11 cellular contexts compared by ENCODE assay signal in the genomic region with DNA sequence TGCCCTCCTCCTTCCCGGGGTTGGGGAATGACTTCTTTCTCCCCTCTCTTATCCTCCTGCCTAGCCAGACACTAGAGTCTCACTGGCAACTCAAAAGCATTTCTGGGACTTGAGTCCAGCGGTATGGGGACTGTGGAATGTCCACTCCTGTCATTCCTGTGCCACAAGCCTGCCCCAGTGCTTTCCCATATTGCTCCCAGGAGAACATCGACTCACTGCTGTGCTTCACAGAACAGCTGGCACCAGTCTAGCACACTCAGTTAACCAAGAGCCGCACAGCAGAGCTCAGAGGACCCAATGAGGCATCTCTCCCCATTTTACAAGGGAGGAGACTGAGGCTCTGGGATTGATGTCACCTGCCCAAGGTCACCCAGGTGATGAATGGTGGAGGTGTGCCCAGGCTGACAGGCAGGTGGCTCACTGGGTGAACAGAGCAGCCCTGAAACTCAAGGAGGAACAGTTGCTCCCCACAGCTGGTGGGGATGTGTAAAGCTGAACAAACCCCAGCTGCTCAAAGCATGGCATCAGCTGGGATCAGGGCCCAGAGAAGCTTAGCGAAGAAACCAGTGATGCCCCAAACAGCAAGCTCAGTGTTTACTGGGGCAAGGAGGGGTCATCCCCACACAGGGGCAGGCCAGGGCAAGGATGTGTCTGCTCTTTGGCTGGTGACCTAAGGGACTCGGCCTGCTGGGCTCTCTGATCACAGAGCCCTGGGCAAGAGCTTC. TPM values are rescaled to one million over a fixed set of nuclear protein-coding genes. Genes with fewer than 3 reads are reported as not detected.
A peak's percentile ranks its signal among the peaks of the same experiment; 100 is the strongest.
DNase-seq lines count a peak whose midpoint lies in the region; ATAC-seq and TF ChIP-seq lines count a peak whose summit lies in the region.
"Had no signal": no experiment of that assay in that cellular context is flagged by ENCODE, and none has a peak within 500 bp of the region (broad histone marks: within the 10 kb centered on the region; RNA-seq: fewer than 3 reads in every experiment).

No MANE protein-coding gene starts in this region.

- no peaks in the 10 kb centered on the region for H3K79me2 ChIP-seq in neural progenitor cell (ENCODE audit: low read depth)

- no peak overlapping the region for H3K4me2 ChIP-seq in neural progenitor cell

- H3F3A ChIP-seq in neural progenitor cell (ENCODE audit: low read depth): no peaks in the 10 kb centered on the region

- no peaks in the 10 kb centered on the region for H3K9me3 ChIP-seq in AG04450 (ENCODE audit: control insufficient read depth, insufficient read depth, low read length)
- H3K9me3 ChIP-seq in NT2/D1 (ENCODE audit: insufficient read depth, low read length): no peaks in the 10 kb centered on the region
- no peaks in the 10 kb centered on the region for H3K9me3 ChIP-seq in neural progenitor cell (ENCODE audit: low read depth)

- H3K36me3 ChIP-seq in NT2/D1 (ENCODE audit: insufficient read depth, insufficient read length, low read length) (peaks cover 40% of the 10 kb centered on the region), neural progenitor cell (no peaks in the 10 kb centered on the region)

- H3K4me3 Mint-ChIP-seq in neural progenitor cell: no peak overlapping the region
- H3K4me3 Mint-ChIP-seq: naive B cell had no signal

- H3K4me1 ChIP-seq in NT2/D1 (ENCODE audit: insufficient read depth, insufficient read length) (peaks cover 13% of the 10 kb centered on the region), neural progenitor cell (peaks cover 20% of the 10 kb centered on the region)

- H2AFZ ChIP-seq in neural progenitor cell (replicated peaks): no peak overlapping the region

- peaks cover 49% of the 10 kb centered on the region for H3K4me1 Mint-ChIP-seq in neural progenitor cell

- peaks cover 5% of the 10 kb centered on the region for H3K27me3 Mint-ChIP-seq in neural progenitor cell (ENCODE audit: insufficient read depth, low read depth)
- H3K27me3 Mint-ChIP-seq: naive B cell had no signal

- TF ChIP-seq CTCF in AG04450 (IDR thresholded peaks at IDR 0.05; ENCODE audit: low read depth, low read length) (no peak), neural progenitor cell (IDR thresholded peaks at IDR 0.05) (no peak), GM10248 (IDR thresholded peaks at IDR 0.05; ENCODE audit: control extremely low read depth, extremely low read depth, low read depth, missing control alignments) (no peak)

- no peaks in the 10 kb centered on the region for H4K20me1 ChIP-seq in neural progenitor cell (ENCODE audit: low read depth)

- CTCF ChIA-PET in AG04450 (lab: Charles Lee): interaction anchor here (0.6 to 1.1 kb wide), 2 partner anchors 35 to 53 kb away, joined by 3 read pairs; no protein-coding TSS in a partner anchor
- CTCF ChIA-PET in GM10248 (lab: Yijun Ruan, JAX): interaction anchor here (1.0 to 1.5 kb wide), 3 partner anchors 10 to 129 kb away, joined by 3 to 5 read pairs (median 3); no protein-coding TSS in a partner anchor

- no peaks in the 10 kb centered on the region for H3K27me3 ChIP-seq in AG04450 (ENCODE audit: control insufficient read depth, insufficient read depth, low read length)
- H3K27me3 ChIP-seq in NT2/D1 (ENCODE audit: insufficient read depth, insufficient read length): no peaks in the 10 kb centered on the region
- H3K27me3 ChIP-seq in neural progenitor cell: no peaks in the 10 kb centered on the region

- ATAC-seq in HG02798 (IDR thresholded peaks at IDR 0.05; ENCODE audit: poor library complexity, unreplicated experiment) (no peak), HG03521 (IDR thresholded peaks at IDR 0.05; ENCODE audit: unreplicated experiment) (no peak)
- ATAC-seq: K562 had no signal

- H3K36me3 Mint-ChIP-seq in neural progenitor cell: peaks cover 7% of the 10 kb centered on the region
- H3K36me3 Mint-ChIP-seq: naive B cell had no signal

- no peak overlapping the region for H3K4me3 ChIP-seq in AG04450 (ENCODE audit: low read depth, low read length)
- no peak overlapping the region for H3K4me3 ChIP-seq in NT2/D1 (ENCODE audit: insufficient read length, low read depth)
- H3K4me3 ChIP-seq in neural progenitor cell: no peak overlapping the region
- H3K4me3 ChIP-seq: K562 had no signal

- peak overlapping the region; percentile 52 for H3K27ac ChIP-seq in AG04450 (ENCODE audit: low read depth, low read length)
- no peak overlapping the region for H3K27ac ChIP-seq in neural progenitor cell

- DNase-seq in AG04450 (ENCODE audit: low read depth, low spot score) (no peak), NT2/D1 (ENCODE audit: low read depth, low spot score) (no peak), globus pallidus (ENCODE audit: low spot score) (peak; percentile 86), neural progenitor cell (ENCODE audit: low spot score) (no peak), GM10248 (ENCODE audit: extremely low spot score) (no peak)
- no peak for DNase-seq in stimulated activated CD4-positive, alpha-beta T cell treated with anti-CD3 and anti-CD28 coated beads, Interleukin-15, amount 100 ng/mL, for 24 hours
- DNase-seq: amniotic stem cell, naive B cell had no signal

- no peaks in the 10 kb centered on the region for H3K9me3 Mint-ChIP-seq in neural progenitor cell
- H3K9me3 Mint-ChIP-seq: naive B cell had no signal

- H3K27ac Mint-ChIP-seq in neural progenitor cell: peak overlapping the region; percentile 57

- H3K9ac ChIP-seq in NT2/D1 (ENCODE audit: insufficient read length, low read depth) (peak overlapping the region; percentile 27), neural progenitor cell (no peak overlapping the region)

- POLR2A ChIA-PET in AG04450 (lab: Yijun Ruan, JAX) (interaction anchor here (1.2 to 1.7 kb wide), 2 partner anchors 35 to 109 kb away, joined by 3 to 7 read pairs; a partner anchor contains a TSS), GM10248 (lab: Yijun Ruan, JAX) (no interaction called here)

RNA-seq across cellular contexts. Expression of a gene that starts 35.4 kb away (rescaled TPM):
- 17.8 and 19.9 TPM in 2 replicates for polyA plus RNA-seq in AG04450 (2011; rRNA removed)
- 36.8 and 44.8 TPM in 2 replicates for polyA minus RNA-seq in AG04450 (2011; rRNA and poly(A)+ RNA removed)
- 2.4 and 10.7 TPM in 2 replicates for total RNA-seq in neural progenitor cell (ENCODE audit: low replicate concordance)
